12 cellular contexts compared by ENCODE assay signal in the genomic region with DNA sequence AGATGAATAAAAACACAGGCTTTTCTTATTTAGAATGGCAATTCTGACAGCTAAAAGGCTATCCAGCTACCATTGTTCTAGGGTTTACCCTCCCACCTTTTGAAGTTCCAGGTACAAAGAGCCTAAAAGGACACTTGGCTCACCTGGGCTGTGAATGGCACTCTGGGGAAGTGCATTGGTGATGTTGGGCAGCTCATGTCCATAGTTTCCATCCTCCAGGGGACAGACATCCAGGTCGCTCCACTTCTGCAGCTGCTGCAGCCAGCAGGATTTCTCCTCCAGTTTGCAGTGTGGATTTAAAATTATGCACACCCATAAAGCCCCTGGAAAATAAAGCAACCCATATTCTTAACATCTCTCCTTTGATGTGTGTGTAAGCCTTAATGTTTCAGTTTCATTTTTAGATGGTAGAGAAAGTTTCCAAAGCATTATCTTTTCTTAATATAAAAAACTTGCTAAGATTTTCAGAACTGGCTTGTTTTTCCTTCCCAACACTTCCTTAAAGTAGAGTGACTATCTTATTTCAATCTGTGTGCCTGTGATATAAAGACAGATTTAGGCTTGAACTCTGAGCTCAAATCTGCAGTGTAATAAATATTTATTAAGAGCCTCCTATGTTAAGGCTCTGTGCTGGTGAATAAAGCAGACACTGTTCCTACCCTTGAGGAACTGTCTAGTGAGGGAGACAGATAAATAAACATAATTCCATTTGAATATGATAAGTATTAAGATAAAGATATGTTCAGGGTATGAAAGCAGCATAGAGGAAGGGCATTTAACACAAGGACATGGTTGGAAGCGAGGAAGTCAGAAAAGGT. TPM values are rescaled to one million over a fixed set of nuclear protein-coding genes. Genes with fewer than 3 reads are reported as not detected.
A peak's percentile ranks its signal among the peaks of the same experiment; 100 is the strongest.
DNase-seq lines count a peak whose midpoint lies in the region; TF ChIP-seq lines count a peak whose summit lies in the region.
"Had no signal": no experiment of that assay in that cellular context is flagged by ENCODE, and none has a peak within 500 bp of the region (broad histone marks: within the 10 kb centered on the region; RNA-seq: fewer than 3 reads in every experiment).

No MANE protein-coding gene starts in this region.

- H3K4me3 ChIP-seq in Karpas-422 (ENCODE audit: low read length): no peak overlapping the region
- H3K4me3 ChIP-seq in spleen: peak overlapping the region in 2 of 8 donors; percentile 2 to 32
- H3K4me3 ChIP-seq: adrenal gland, prostate gland, SJSA1 had no signal

- 30 to 64% (median 49%) methylated on average over 2 of the region's 2 CpGs for WGBS in spleen, 5 donors

- intact Hi-C loops in spleen (cut with DNase I; ENCODE audit: low total_unique reads): no loop called here

- H3K4me1 ChIP-seq in Karpas-422 (ENCODE audit: low read length) (peaks cover 31% of the 10 kb centered on the region), spleen (peaks cover 3 to 35% (median 16%) of the 10 kb centered on the region in 6 donors)
- H3K4me1 ChIP-seq: prostate gland, SJSA1 had no signal

- no peaks in the 10 kb centered on the region for H3K27me3 Mint-ChIP-seq in activated naive CD8-positive, alpha-beta T cell

- H3K27ac ChIP-seq in Karpas-422 (ENCODE audit: low read length) (no peak overlapping the region), spleen (peak overlapping the region; percentile 27 to 73 (median 66))
- H3K27ac ChIP-seq: prostate gland, SJSA1 had no signal

- TF ChIP-seq POLR2A in spleen (IDR thresholded peaks at IDR 0.05): no peak

- H3K9me3 ChIP-seq in Karpas-422 (ENCODE audit: low read length) (no peaks in the 10 kb centered on the region), spleen (no peaks in the 10 kb centered on the region)
- H3K9me3 ChIP-seq: adrenal gland, prostate gland, SJSA1 had no signal

- peaks cover 17% of the 10 kb centered on the region for H3K4me1 Mint-ChIP-seq in activated naive CD8-positive, alpha-beta T cell (ENCODE audit: low read depth)

- TF ChIP-seq CTCF in spleen (IDR thresholded peaks at IDR 0.05 in 8 of 11, conservative IDR thresholded peaks at IDR 0.05 in 3 of 11): no peak

- no peaks in the 10 kb centered on the region for H3K9me3 Mint-ChIP-seq in activated naive CD8-positive, alpha-beta T cell (ENCODE audit: low read depth)

- H3K4me3 Mint-ChIP-seq in activated naive CD8-positive, alpha-beta T cell: peak overlapping the region; percentile 77

- no peaks in the 10 kb centered on the region for H3K9me2 ChIP-seq in Karpas-422 (replicated peaks; ENCODE audit: insufficient read depth, low read length)

- no peaks in the 10 kb centered on the region for H4K20me1 ChIP-seq in Karpas-422 (ENCODE audit: insufficient read depth, low read depth, low read length)

- no peak overlapping the region for H2AFZ ChIP-seq in Karpas-422 (ENCODE audit: low read length)

- no peak overlapping the region for H3K9ac ChIP-seq in Karpas-422 (ENCODE audit: low read length)

- no peaks in the 10 kb centered on the region for H3K79me2 ChIP-seq in Karpas-422 (ENCODE audit: low read length)

- H3K27me3 ChIP-seq in Karpas-422 (ENCODE audit: low read length): no peaks in the 10 kb centered on the region
- no peaks in the 10 kb centered on the region for H3K27me3 ChIP-seq in spleen (replicated peaks in 1 of 7)
- H3K27me3 ChIP-seq: adrenal gland, SJSA1 had no signal

- H3K27ac Mint-ChIP-seq in activated naive CD8-positive, alpha-beta T cell: peak overlapping the region; percentile 83

- DNase-seq in activated CD4-positive, alpha-beta T cell treated with anti-CD3 and anti-CD28 coated beads, Interleukin-2, amount 50 U/mL, for 1 hour: peak; percentile 2
- DNase-seq in activated CD4-positive, alpha-beta T cell treated with anti-CD3 and anti-CD28 coated beads, Interleukin-2, amount 50 U/mL, for 4 hours: no peak
- DNase-seq in Karpas-422: peak; percentile 41
- no peak for DNase-seq in spleen
- no peak for DNase-seq in NCI-H1092 (lab: John Stamatoyannopoulos, UW)
- DNase-seq in CD1c-positive myeloid dendritic cell (ENCODE audit: extremely low spot score): no peak
- DNase-seq in ureter (ENCODE audit: low spot score): no peak
- DNase-seq: adrenal gland, DMS79 had no signal

- peaks cover 7% of the 10 kb centered on the region for H3K36me3 Mint-ChIP-seq in activated naive CD8-positive, alpha-beta T cell

- H3K36me3 ChIP-seq in Karpas-422 (ENCODE audit: insufficient read depth, low read length): no peaks in the 10 kb centered on the region
- no peaks in the 10 kb centered on the region for H3K36me3 ChIP-seq in spleen
- H3K36me3 ChIP-seq: prostate gland, SJSA1 had no signal

- peak overlapping the region; percentile 10 for H3K4me2 ChIP-seq in Karpas-422 (ENCODE audit: low read depth, low read length, poor library complexity, severe bottlenecking)

RNA-seq across cellular contexts. Expression of gene UROD, which starts 39.1 kb away (rescaled TPM):
- total RNA-seq in Karpas-422 (2014; rRNA removed; shearing (Covaris generic); ENCODE audit: low replicate concordance): 99.1 and 127 TPM in 2 replicates
- total RNA-seq in spleen (10 to 100 TPM; 41.5 to 70.4 (median 65.4) TPM), ureter (60.8 TPM)
- 10 to 100 TPM; 69.8 to 90.9 (median 80.0) TPM for polyA plus RNA-seq in spleen

RNA-seq across cellular contexts. Expression of gene HECTD3, which starts 40.0 kb away (rescaled TPM):
- total RNA-seq in Karpas-422 (2014; rRNA removed; shearing (Covaris generic); ENCODE audit: low replicate concordance): 6.9 and 8.8 TPM in 2 replicates
- total RNA-seq in spleen (10 to 100 TPM; 33.2 to 50.7 (median 37.6) TPM), ureter (47.7 TPM)
- polyA plus RNA-seq in spleen: 10 to 100 TPM; 13.3 to 24.9 (median 15.9) TPM

Comparison
In these comparisons a context has a peak if more than half of its experiments do, and no peak if none do; other contexts are left out.
1. DNase-seq: peak in activated CD4-positive, alpha-beta T cell treated with anti-CD3 and anti-CD28 coated beads, Interleukin-2, amount 50 U/mL, for 1 hour (single experiment) and Karpas-422 (single experiment); none in activated CD4-positive, alpha-beta T cell treated with anti-CD3 and anti-CD28 coated beads, Interleukin-2, amount 50 U/mL, for 4 hours (0 of 2), spleen (single experiment), NCI-H1092 (single experiment), CD1c-positive myeloid dendritic cell (single experiment) and ureter (single experiment).